In the genomic region with DNA sequence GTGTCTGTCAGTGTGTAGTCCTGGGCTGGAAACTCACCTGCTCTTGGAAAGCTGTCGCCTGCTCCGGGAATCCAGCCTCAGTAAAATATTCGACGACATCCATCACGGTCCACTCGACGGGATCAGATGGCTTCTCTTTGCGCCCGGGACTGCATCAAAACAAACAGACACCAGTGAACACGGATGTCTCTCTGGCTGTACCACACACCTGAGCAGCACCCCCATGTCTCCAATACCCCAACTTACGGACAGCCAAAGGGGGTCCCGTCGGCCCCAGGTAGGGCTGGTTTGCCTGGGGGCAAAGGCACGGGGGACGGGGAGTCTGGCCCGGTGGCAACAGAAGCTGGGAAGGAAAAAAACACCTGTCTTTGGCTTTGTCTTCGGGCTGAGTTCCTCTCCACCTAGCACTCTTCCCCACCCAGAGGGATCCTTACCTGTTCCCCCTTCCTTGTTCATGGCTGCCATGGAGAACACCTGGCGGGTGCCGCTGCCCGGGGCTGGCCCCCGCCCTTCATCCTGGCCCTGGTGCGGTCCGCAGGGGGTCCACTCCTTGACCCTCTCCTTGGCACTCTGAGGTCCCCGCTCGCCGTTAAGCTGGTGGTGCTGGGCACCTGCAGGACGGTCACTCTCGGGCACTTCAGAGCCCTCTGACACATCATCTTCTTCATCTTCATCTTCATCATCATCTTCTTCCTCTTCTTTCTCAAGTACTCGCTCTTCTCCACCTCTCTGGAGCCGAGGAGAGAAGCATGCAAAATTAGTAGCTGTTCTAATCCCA, we compare ENCODE assay signal across 10 cellular contexts. TPM values are rescaled to one million over a fixed set of nuclear protein-coding genes. Genes with fewer than 3 reads are reported as not detected.
DNase-seq lines count a peak whose midpoint lies in the region; ATAC-seq, FAIRE-seq and TF ChIP-seq lines count a peak whose summit lies in the region.
"Had no signal": no experiment of that assay in that cellular context is flagged by ENCODE, and none has a peak within 500 bp of the region (broad histone marks: within the 10 kb centered on the region; RNA-seq: fewer than 3 reads in every experiment).

No MANE protein-coding gene starts in this region.

- CTCF ChIA-PET in HepG2 (lab: Yijun Ruan, JAX; ENCODE audit: low intra/inter-chr PET ratio, low total read pairs), result interaction anchor here (0.7 to 1.7 kb wide), 4 partner anchors 14 to 209 kb away, joined by 4 to 5 read pairs (median 4); no protein-coding TSS in a partner anchor

- H3K79me2 ChIP-seq in HepG2 (ENCODE audit: insufficient read depth, low read length), result peaks cover 4% of the 10 kb centered on the region

- peak overlapping the region; percentile 59; the same call in 1 of the 2 replicates for H3K9ac ChIP-seq in HepG2 (ENCODE audit: insufficient read depth, low read depth, low read length)

- in situ Hi-C loops in HepG2 (cut with HindIII; ENCODE audit: extremely low pct_ligation_motif_present, low pct_unique_long_range_greater_than_20kb), result no loop called here

- TF ChIP-seq CTCF in HepG2 (CRISPR knock-in tag; IDR thresholded peaks at IDR 0.05) (no peak), right lobe of liver (IDR thresholded peaks at IDR 0.05) (no peak), left lung (IDR thresholded peaks at IDR 0.05) (no peak), upper lobe of right lung (IDR thresholded peaks at IDR 0.05) (no peak)

- WGBS in HepG2 (ENCODE audit: low lambda C conversion rate), result 94% methylated on average over 30 of the region's 30 CpGs
- WGBS in right lobe of liver (ENCODE audit: insufficient coverage, low coverage, low lambda C conversion rate, missing lambda C conversion rate), result 88% methylated on average over 23 of the region's 30 CpGs

- H3K4me3 Mint-ChIP-seq in activated naive CD8-positive, alpha-beta T cell treated with anti-CD3 and anti-CD28 coated beads, Interleukin-2, amount 50 U/mL, for 24 hours, result peak overlapping the region; percentile 80

- peaks cover 17% of the 10 kb centered on the region for H3K36me3 Mint-ChIP-seq in activated naive CD8-positive, alpha-beta T cell treated with anti-CD3 and anti-CD28 coated beads, Interleukin-2, amount 50 U/mL, for 24 hours (ENCODE audit: low read depth)

- peak overlapping the region; percentile 44 for H3K27ac Mint-ChIP-seq in activated naive CD8-positive, alpha-beta T cell treated with anti-CD3 and anti-CD28 coated beads, Interleukin-2, amount 50 U/mL, for 24 hours

- H3K36me3 ChIP-seq in HepG2 (replicated peaks in 1 of 2; ENCODE audit: control insufficient read depth in 1 of 2, insufficient read depth in 2 of 2, low read length in 2 of 2) (peaks cover 4 to 8% of the 10 kb centered on the region in 2 experiments; a peak in 2 of 5 replicates), right lobe of liver (peaks cover 0 to 5% (median under 1%) of the 10 kb centered on the region in 4 donors), left lung (peaks cover 0 to 23% of the 10 kb centered on the region in 2 donors), upper lobe of right lung (peaks cover 11% of the 10 kb centered on the region)

- TF ChIP-seq POLR2A in HepG2 (IDR thresholded peaks at IDR 0.05; ENCODE audit: insufficient read depth in 1 of 2, low read depth in 2 of 2, low read length in 2 of 2), result no peak
- no peak for TF ChIP-seq POLR2A in right lobe of liver (IDR thresholded peaks at IDR 0.05)

- H3K4me1 Mint-ChIP-seq in activated naive CD8-positive, alpha-beta T cell treated with anti-CD3 and anti-CD28 coated beads, Interleukin-2, amount 50 U/mL, for 24 hours, result peaks cover 20% of the 10 kb centered on the region

- H3K4me3 ChIP-seq in HepG2 (replicated peaks in 1 of 3; ENCODE audit: insufficient read depth in 1 of 3, low read depth in 2 of 3, low read length in 3 of 3), result peak overlapping the region; percentile 58 to 83 (median 76); a peak in 5 of 6 replicates
- no peak overlapping the region for H3K4me3 ChIP-seq in right lobe of liver
- peak overlapping the region; percentile 22 to 73 for H3K4me3 ChIP-seq in left lung
- H3K4me3 ChIP-seq in upper lobe of right lung, result peak overlapping the region; percentile 49

- TF ChIP-seq EP300 in HepG2 (IDR thresholded peaks at IDR 0.05; ENCODE audit: low read depth in 2 of 2, low read length in 2 of 2) (no peak), HepG2 (CRISPR knock-in tag; IDR thresholded peaks at IDR 0.05; ENCODE audit: borderline replicate concordance) (no peak)

- intact Hi-C loops in HepG2 (cut with micrococcal nuclease; ENCODE audit: unreplicated experiment) (no loop called here), right lobe of liver (cut with DNase I) (loop anchor here in 1 of 2 donors (10.0 kb wide), 1 partner anchor 46 kb away; a partner anchor contains a TSS), left lung (cut with DNase I) (no loop called here), upper lobe of right lung (cut with DNase I) (no loop called here)

- POLR2A ChIA-PET in HepG2 (lab: Yijun Ruan, JAX), result no interaction called here

- H3K27me3 Mint-ChIP-seq in activated naive CD8-positive, alpha-beta T cell treated with anti-CD3 and anti-CD28 coated beads, Interleukin-2, amount 50 U/mL, for 24 hours, result no peaks in the 10 kb centered on the region

- no peaks in the 10 kb centered on the region for H4K20me1 ChIP-seq in HepG2 (ENCODE audit: insufficient read depth, low read length)

- H3K27me3 ChIP-seq in HepG2 (ENCODE audit: control insufficient read depth in 1 of 2, insufficient read depth in 2 of 2, low read length in 2 of 2), result no peaks in the 10 kb centered on the region
- H3K27me3 ChIP-seq in right lobe of liver, result no peaks in the 10 kb centered on the region
- no peaks in the 10 kb centered on the region for H3K27me3 ChIP-seq in left lung
- H3K27me3 ChIP-seq in upper lobe of right lung, result no peaks in the 10 kb centered on the region

- H3K4me1 ChIP-seq in HepG2 (ENCODE audit: insufficient read depth, low read length) (peaks cover 42% of the 10 kb centered on the region), right lobe of liver (peaks cover 0 to 13% (median 0%) of the 10 kb centered on the region in 4 donors), left lung (peaks cover 7 to 25% of the 10 kb centered on the region in 2 donors), upper lobe of right lung (no peaks in the 10 kb centered on the region)

- no peak for TF ChIP-seq RAD21 in HepG2 (CRISPR knock-in tag; IDR thresholded peaks at IDR 0.05)

- no peak for FAIRE-seq in HepG2 (lab: Jason Lieb, UNC)

- no peak overlapping the region for H3K27ac ChIP-seq in HepG2 (ENCODE audit: extremely low read length, insufficient read depth, low read length)
- no peak overlapping the region for H3K27ac ChIP-seq in right lobe of liver
- H3K27ac ChIP-seq in left lung, result no peak overlapping the region
- no peak overlapping the region for H3K27ac ChIP-seq in upper lobe of right lung
- H3K27ac ChIP-seq: epithelial cell of prostate had no signal

- H3K9me3 ChIP-seq in HepG2 (ENCODE audit: low read length) (peaks cover 6% of the 10 kb centered on the region; the same call in 1 of the 2 replicates), right lobe of liver (peaks cover 0 to 4% (median 0%) of the 10 kb centered on the region in 4 donors), left lung (peaks cover 0 to 11% of the 10 kb centered on the region in 2 donors), upper lobe of right lung (peaks cover 9% of the 10 kb centered on the region)

- H2AFZ ChIP-seq in HepG2 (ENCODE audit: low read length), result no peak overlapping the region

- H3K9me3 Mint-ChIP-seq in activated naive CD8-positive, alpha-beta T cell treated with anti-CD3 and anti-CD28 coated beads, Interleukin-2, amount 50 U/mL, for 24 hours, result peaks cover 7% of the 10 kb centered on the region

- ATAC-seq in HepG2, result no peak
- ATAC-seq in right lobe of liver, result no peak
- no peak for ATAC-seq in activated naive CD8-positive, alpha-beta T cell treated with anti-CD3 and anti-CD28 coated beads, Interleukin-2, amount 50 U/mL, for 24 hours
- no peak for ATAC-seq in left lung
- ATAC-seq in upper lobe of right lung, result no peak
- ATAC-seq in HG03045 (IDR thresholded peaks at IDR 0.05; ENCODE audit: unreplicated experiment), result no peak

- DNase-seq in HepG2 (ENCODE audit: low spot score) (no peak), right lobe of liver (no peak), left lung (no peak), upper lobe of right lung (no peak), NCI-H1092 treated with DMSO at 0.1 percent for 48 hours (lab: John Stamatoyannopoulos, UW) (no peak)
- DNase-seq in activated naive CD8-positive, alpha-beta T cell treated with anti-CD3 and anti-CD28 coated beads, Interleukin-2, amount 50 U/mL, for 24 hours, result no peak
- no peak for DNase-seq in stimulated activated CD4-positive, alpha-beta T cell treated with anti-CD3 and anti-CD28 coated beads, Interleukin-2, amount 100 ng/mL, for 24 hours

- TSS peak; percentile 57 for BruUV-seq in HepG2 (replicated peaks; lab: Mats Ljungman, UMichigan)

- peak overlapping the region; percentile 67 for H3K4me2 ChIP-seq in HepG2 (ENCODE audit: low read depth, low read length)

RNA-seq across cellular contexts. Expression of a gene that starts 1.7 kb away (rescaled TPM):
- total RNA-seq in HepG2 (2016; rRNA removed; fragmentation: Illumina TruSeq; extraction: Trizol), result 27.0 and 45.0 TPM in 2 replicates
- 16.3 and 17.4 TPM in 2 replicates for total RNA-seq in HepG2 (2016; cell fraction: cytosol; rRNA removed; fragmentation: Illumina TruSeq; extraction: Trizol; ENCODE audit: low read depth)
- total RNA-seq in HepG2 (2016; cell fraction: insoluble cytoplasmic fraction; rRNA removed; fragmentation: Illumina TruSeq; extraction: Trizol), result 26.7 and 42.1 TPM in 2 replicates
- 41.7 and 44.3 TPM in 2 replicates for total RNA-seq in HepG2 (2016; cell fraction: membrane; rRNA removed; fragmentation: Illumina TruSeq; extraction: Trizol)
- total RNA-seq in HepG2 (2016; cell fraction: nucleus; rRNA removed; fragmentation: Illumina TruSeq; extraction: Trizol), result 16.8 and 22.1 TPM in 2 replicates
- polyA plus RNA-seq in HepG2 (2011; rRNA removed), result 17.5 and 18.9 TPM in 2 replicates
- 15.2 and 23.1 TPM in 2 replicates for polyA plus RNA-seq in HepG2 (2011; cell fraction: cytosol; rRNA removed)
- 29.2 and 34.6 TPM in 2 replicates for polyA plus RNA-seq in HepG2 (2011; cell fraction: nucleus; rRNA removed)
- 20.9 and 23.9 TPM in 2 replicates for polyA plus RNA-seq in HepG2 (2012)
- polyA plus RNA-seq in HepG2 (2016; cell fraction: cytosol; fragmentation: Illumina TruSeq; extraction: Trizol; ENCODE audit: low read depth), result 25.4 and 28.8 TPM in 2 replicates
- 41.5 and 54.0 TPM in 2 replicates for polyA plus RNA-seq in HepG2 (2016; cell fraction: insoluble cytoplasmic fraction; fragmentation: Illumina TruSeq; extraction: Trizol; ENCODE audit: low read depth)
- 47.7 and 54.2 TPM in 2 replicates for polyA plus RNA-seq in HepG2 (2016; cell fraction: membrane; fragmentation: Illumina TruSeq; extraction: Trizol; ENCODE audit: low read depth)
- 48.4 and 51.7 TPM in 2 replicates for polyA plus RNA-seq in HepG2 (2016; cell fraction: nucleus; fragmentation: Illumina TruSeq; extraction: Trizol; ENCODE audit: insufficient read depth, low read depth)
- 19.3 and 29.7 TPM in 2 replicates for polyA minus RNA-seq in HepG2 (2011; rRNA and poly(A)+ RNA removed; ENCODE audit: low replicate concordance)
- 18.1 and 18.2 TPM in 2 replicates for polyA minus RNA-seq in HepG2 (2011; cell fraction: cytosol; rRNA and poly(A)+ RNA removed)
- 3.5 and 5.5 TPM in 2 replicates for polyA minus RNA-seq in HepG2 (2011; cell fraction: nucleus; rRNA and poly(A)+ RNA removed)
- 10 to 100 TPM in 5 of 6 experiments, 1 to 10 TPM in 1; 10.0 to 25.3 (median 15.6) TPM for total RNA-seq in right lobe of liver
- total RNA-seq in left lung, result 10 to 100 TPM; 40.4 to 56.9 TPM
- 45.9 TPM for total RNA-seq in upper lobe of right lung

RNA-seq across cellular contexts. Expression of a gene that starts 3.2 kb away (rescaled TPM):
- total RNA-seq in HepG2 (2016; rRNA removed; fragmentation: Illumina TruSeq; extraction: Trizol), result 0.11 TPM in 1 of 2 replicates, not detected in the other
- not detected in 2 replicates for total RNA-seq in HepG2 (2016; cell fraction: cytosol; rRNA removed; fragmentation: Illumina TruSeq; extraction: Trizol; ENCODE audit: low read depth)
- total RNA-seq in HepG2 (2016; cell fraction: insoluble cytoplasmic fraction; rRNA removed; fragmentation: Illumina TruSeq; extraction: Trizol), result not detected in 2 replicates
- total RNA-seq in HepG2 (2016; cell fraction: membrane; rRNA removed; fragmentation: Illumina TruSeq; extraction: Trizol), result not detected in 2 replicates
- 0.66 TPM in 1 of 2 replicates, not detected in the other for total RNA-seq in HepG2 (2016; cell fraction: nucleus; rRNA removed; fragmentation: Illumina TruSeq; extraction: Trizol)
- polyA plus RNA-seq in HepG2 (2011; rRNA removed), result 0.32 and 0.69 TPM in 2 replicates
- 0.22 and 0.56 TPM in 2 replicates for polyA plus RNA-seq in HepG2 (2011; cell fraction: cytosol; rRNA removed)
- polyA plus RNA-seq in HepG2 (2011; cell fraction: nucleus; rRNA removed), result 3.7 and 5.8 TPM in 2 replicates
- polyA plus RNA-seq in HepG2 (2012), result 0.12 and 0.36 TPM in 2 replicates
- not detected in 2 replicates for polyA plus RNA-seq in HepG2 (2016; cell fraction: cytosol; fragmentation: Illumina TruSeq; extraction: Trizol; ENCODE audit: low read depth)
- not detected in 2 replicates for polyA plus RNA-seq in HepG2 (2016; cell fraction: insoluble cytoplasmic fraction; fragmentation: Illumina TruSeq; extraction: Trizol; ENCODE audit: low read depth)
- polyA plus RNA-seq in HepG2 (2016; cell fraction: membrane; fragmentation: Illumina TruSeq; extraction: Trizol; ENCODE audit: low read depth), result not detected in 2 replicates
- polyA plus RNA-seq in HepG2 (2016; cell fraction: nucleus; fragmentation: Illumina TruSeq; extraction: Trizol; ENCODE audit: insufficient read depth, low read depth), result not detected in 2 replicates
- 0.21 and 0.56 TPM in 2 replicates for polyA minus RNA-seq in HepG2 (2011; rRNA and poly(A)+ RNA removed; ENCODE audit: low replicate concordance)
- polyA minus RNA-seq in HepG2 (2011; cell fraction: cytosol; rRNA and poly(A)+ RNA removed), result 0.40 TPM in 1 of 2 replicates, not detected in the other
- polyA minus RNA-seq in HepG2 (2011; cell fraction: nucleus; rRNA and poly(A)+ RNA removed), result 1.0 and 1.1 TPM in 2 replicates
- total RNA-seq in right lobe of liver, result under 1 TPM in 1 of 6 experiments, not detected in 5; 0.27 TPM
- total RNA-seq in left lung, result not detected
- not detected for total RNA-seq in upper lobe of right lung
- total RNA-seq: SK-MEL-5 had no signal

RNA-seq across cellular contexts. Expression of a gene that starts 16.2 kb away (rescaled TPM):
- total RNA-seq in HepG2 (2016; rRNA removed; fragmentation: Illumina TruSeq; extraction: Trizol) (5.2 and 5.4 TPM in 2 replicates), right lobe of liver (10 to 100 TPM in 1 of 6 experiments, 1 to 10 TPM in 5; 3.6 to 12.0 (median 6.1) TPM), left lung (10 to 100 TPM in 1 of 2 donors, 1 to 10 TPM in 1; 6.3 to 10.8 TPM), upper lobe of right lung (6.7 TPM)
- 2.1 and 3.4 TPM in 2 replicates for total RNA-seq in HepG2 (2016; cell fraction: cytosol; rRNA removed; fragmentation: Illumina TruSeq; extraction: Trizol; ENCODE audit: low read depth)
- total RNA-seq in HepG2 (2016; cell fraction: insoluble cytoplasmic fraction; rRNA removed; fragmentation: Illumina TruSeq; extraction: Trizol), result 3.9 and 5.8 TPM in 2 replicates
- total RNA-seq in HepG2 (2016; cell fraction: membrane; rRNA removed; fragmentation: Illumina TruSeq; extraction: Trizol), result 2.8 and 4.8 TPM in 2 replicates
- 3.2 and 5.3 TPM in 2 replicates for total RNA-seq in HepG2 (2016; cell fraction: nucleus; rRNA removed; fragmentation: Illumina TruSeq; extraction: Trizol)
- 2.5 and 3.4 TPM in 2 replicates for polyA plus RNA-seq in HepG2 (2011; rRNA removed)
- polyA plus RNA-seq in HepG2 (2011; cell fraction: cytosol; rRNA removed), result 1.6 and 2.3 TPM in 2 replicates
- 13.3 and 13.7 TPM in 2 replicates for polyA plus RNA-seq in HepG2 (2011; cell fraction: nucleus; rRNA removed)
- polyA plus RNA-seq in HepG2 (2012), result 5.5 and 5.6 TPM in 2 replicates
- 2.9 and 4.0 TPM in 2 replicates for polyA plus RNA-seq in HepG2 (2016; cell fraction: cytosol; fragmentation: Illumina TruSeq; extraction: Trizol; ENCODE audit: low read depth)
- polyA plus RNA-seq in HepG2 (2016; cell fraction: insoluble cytoplasmic fraction; fragmentation: Illumina TruSeq; extraction: Trizol; ENCODE audit: low read depth), result 7.1 and 9.0 TPM in 2 replicates
- polyA plus RNA-seq in HepG2 (2016; cell fraction: membrane; fragmentation: Illumina TruSeq; extraction: Trizol; ENCODE audit: low read depth), result 3.4 and 4.4 TPM in 2 replicates
- 11.3 and 12.7 TPM in 2 replicates for polyA plus RNA-seq in HepG2 (2016; cell fraction: nucleus; fragmentation: Illumina TruSeq; extraction: Trizol; ENCODE audit: insufficient read depth, low read depth)
- 0.12 and 1.1 TPM in 2 replicates for polyA minus RNA-seq in HepG2 (2011; rRNA and poly(A)+ RNA removed; ENCODE audit: low replicate concordance)
- 0.79 and 1.1 TPM in 2 replicates for polyA minus RNA-seq in HepG2 (2011; cell fraction: cytosol; rRNA and poly(A)+ RNA removed)
- polyA minus RNA-seq in HepG2 (2011; cell fraction: nucleus; rRNA and poly(A)+ RNA removed), result 1.1 and 1.3 TPM in 2 replicates

RNA-seq across cellular contexts. Expression of a gene that starts 26.9 kb away (rescaled TPM):
- total RNA-seq in HepG2 (2016; rRNA removed; fragmentation: Illumina TruSeq; extraction: Trizol) (2.4 and 2.5 TPM in 2 replicates), right lobe of liver (10 to 100 TPM in 4 of 6 experiments, 1 to 10 TPM in 2; 5.3 to 33.9 (median 17.0) TPM), left lung (1 to 10 TPM; 6.0 to 8.7 TPM), upper lobe of right lung (10.0 TPM)
- 0.20 and 0.26 TPM in 2 replicates for total RNA-seq in HepG2 (2016; cell fraction: cytosol; rRNA removed; fragmentation: Illumina TruSeq; extraction: Trizol; ENCODE audit: low read depth)
- 1.6 and 3.8 TPM in 2 replicates for total RNA-seq in HepG2 (2016; cell fraction: insoluble cytoplasmic fraction; rRNA removed; fragmentation: Illumina TruSeq; extraction: Trizol)
- total RNA-seq in HepG2 (2016; cell fraction: membrane; rRNA removed; fragmentation: Illumina TruSeq; extraction: Trizol), result 0.87 and 1.2 TPM in 2 replicates
- 1.1 and 2.3 TPM in 2 replicates for total RNA-seq in HepG2 (2016; cell fraction: nucleus; rRNA removed; fragmentation: Illumina TruSeq; extraction: Trizol)
- polyA plus RNA-seq in HepG2 (2011; rRNA removed), result 0.79 and 1.0 TPM in 2 replicates
- polyA plus RNA-seq in HepG2 (2011; cell fraction: cytosol; rRNA removed), result 0.29 and 0.46 TPM in 2 replicates
- 2.5 and 3.9 TPM in 2 replicates for polyA plus RNA-seq in HepG2 (2011; cell fraction: nucleus; rRNA removed)
- 2.2 and 2.4 TPM in 2 replicates for polyA plus RNA-seq in HepG2 (2012)
- polyA plus RNA-seq in HepG2 (2016; cell fraction: cytosol; fragmentation: Illumina TruSeq; extraction: Trizol; ENCODE audit: low read depth), result 0.37 and 0.50 TPM in 2 replicates
- 4.3 and 4.7 TPM in 2 replicates for polyA plus RNA-seq in HepG2 (2016; cell fraction: insoluble cytoplasmic fraction; fragmentation: Illumina TruSeq; extraction: Trizol; ENCODE audit: low read depth)
- 0.80 and 1.7 TPM in 2 replicates for polyA plus RNA-seq in HepG2 (2016; cell fraction: membrane; fragmentation: Illumina TruSeq; extraction: Trizol; ENCODE audit: low read depth)
- 10.3 and 11.9 TPM in 2 replicates for polyA plus RNA-seq in HepG2 (2016; cell fraction: nucleus; fragmentation: Illumina TruSeq; extraction: Trizol; ENCODE audit: insufficient read depth, low read depth)
- 0.62 TPM in 1 of 2 replicates, not detected in the other for polyA minus RNA-seq in HepG2 (2011; rRNA and poly(A)+ RNA removed; ENCODE audit: low replicate concordance)
- not detected in 2 replicates for polyA minus RNA-seq in HepG2 (2011; cell fraction: cytosol; rRNA and poly(A)+ RNA removed)
- polyA minus RNA-seq in HepG2 (2011; cell fraction: nucleus; rRNA and poly(A)+ RNA removed), result 0.25 and 0.39 TPM in 2 replicates
- total RNA-seq: SK-MEL-5 had no signal

RNA-seq across cellular contexts. Expression of a gene that starts 28.7 kb away (rescaled TPM):
- total RNA-seq in HepG2 (2016; rRNA removed; fragmentation: Illumina TruSeq; extraction: Trizol), result 11.0 and 14.0 TPM in 2 replicates
- 20.4 and 21.6 TPM in 2 replicates for total RNA-seq in HepG2 (2016; cell fraction: cytosol; rRNA removed; fragmentation: Illumina TruSeq; extraction: Trizol; ENCODE audit: low read depth)
- 10.4 and 13.7 TPM in 2 replicates for total RNA-seq in HepG2 (2016; cell fraction: insoluble cytoplasmic fraction; rRNA removed; fragmentation: Illumina TruSeq; extraction: Trizol)
- total RNA-seq in HepG2 (2016; cell fraction: membrane; rRNA removed; fragmentation: Illumina TruSeq; extraction: Trizol), result 56.9 and 57.5 TPM in 2 replicates
- 13.6 and 18.3 TPM in 2 replicates for total RNA-seq in HepG2 (2016; cell fraction: nucleus; rRNA removed; fragmentation: Illumina TruSeq; extraction: Trizol)
- polyA plus RNA-seq in HepG2 (2011; rRNA removed), result 18.2 and 22.9 TPM in 2 replicates
- 19.3 and 19.7 TPM in 2 replicates for polyA plus RNA-seq in HepG2 (2011; cell fraction: cytosol; rRNA removed)
- polyA plus RNA-seq in HepG2 (2011; cell fraction: nucleus; rRNA removed), result 23.6 and 27.0 TPM in 2 replicates
- 29.4 and 35.6 TPM in 2 replicates for polyA plus RNA-seq in HepG2 (2012)
- polyA plus RNA-seq in HepG2 (2016; cell fraction: cytosol; fragmentation: Illumina TruSeq; extraction: Trizol; ENCODE audit: low read depth), result 60.1 and 74.1 TPM in 2 replicates
- polyA plus RNA-seq in HepG2 (2016; cell fraction: insoluble cytoplasmic fraction; fragmentation: Illumina TruSeq; extraction: Trizol; ENCODE audit: low read depth), result 43.2 and 60.0 TPM in 2 replicates
- 115 and 118 TPM in 2 replicates for polyA plus RNA-seq in HepG2 (2016; cell fraction: membrane; fragmentation: Illumina TruSeq; extraction: Trizol; ENCODE audit: low read depth)
- 46.7 and 48.9 TPM in 2 replicates for polyA plus RNA-seq in HepG2 (2016; cell fraction: nucleus; fragmentation: Illumina TruSeq; extraction: Trizol; ENCODE audit: insufficient read depth, low read depth)
- polyA minus RNA-seq in HepG2 (2011; rRNA and poly(A)+ RNA removed; ENCODE audit: low replicate concordance), result 29.2 and 31.4 TPM in 2 replicates
- polyA minus RNA-seq in HepG2 (2011; cell fraction: cytosol; rRNA and poly(A)+ RNA removed), result 9.8 and 16.4 TPM in 2 replicates
- 9.5 and 17.2 TPM in 2 replicates for polyA minus RNA-seq in HepG2 (2011; cell fraction: nucleus; rRNA and poly(A)+ RNA removed)
- 10 to 100 TPM; 54.8 to 87.5 (median 63.1) TPM for total RNA-seq in right lobe of liver
- 100 to 1,000 TPM in 1 of 2 donors, 10 to 100 TPM in 1; 81.5 to 118 TPM for total RNA-seq in left lung
- 85.7 TPM for total RNA-seq in upper lobe of right lung

Comparison
In these comparisons a context has a peak if more than half of its experiments do, and no peak if none do; other contexts are left out.
1. H3K4me3 ChIP-seq: peak in HepG2 (3 of 3), left lung (2 of 2) and upper lobe of right lung (single experiment); none in right lobe of liver (0 of 3).